20 cellular contexts compared by ENCODE assay signal in the genomic region with DNA sequence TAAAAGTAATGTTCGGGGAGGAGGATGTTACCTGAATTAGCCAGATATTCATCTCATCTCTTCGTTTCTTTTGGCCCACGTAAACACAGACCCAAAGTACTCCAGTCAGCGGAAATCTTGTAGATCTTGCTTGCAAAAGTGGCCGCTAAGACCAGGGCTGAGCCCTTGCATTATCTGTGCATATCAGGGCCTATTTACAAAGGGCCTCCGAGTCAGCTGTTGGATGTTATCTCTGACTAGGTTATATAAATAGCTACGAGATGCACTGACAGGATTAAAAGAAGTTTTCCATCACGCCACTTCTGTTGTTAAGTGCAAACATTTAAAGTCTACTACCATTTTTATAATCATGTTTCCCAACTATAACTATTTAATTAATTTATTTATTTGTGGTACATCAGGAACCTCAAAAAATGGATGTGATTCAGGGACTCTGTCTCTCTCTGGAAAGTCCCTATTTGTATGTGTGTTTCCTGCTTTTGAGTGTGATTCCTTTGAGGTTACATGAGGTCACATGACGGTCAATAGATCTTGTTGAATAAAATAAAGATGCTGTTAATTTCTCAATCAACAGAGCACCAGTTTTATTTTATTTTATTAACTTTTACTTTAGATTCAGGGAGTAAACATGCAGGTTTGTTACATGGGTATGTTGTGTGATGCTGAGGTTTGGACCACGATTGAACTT. TPM values are rescaled to one million over a fixed set of nuclear protein-coding genes. Genes with fewer than 3 reads are reported as not detected.
A peak's percentile ranks its signal among the peaks of the same experiment; 100 is the strongest.
DNase-seq lines count a peak whose midpoint lies in the region; ATAC-seq and TF ChIP-seq lines count a peak whose summit lies in the region.
"Had no signal": no experiment of that assay in that cellular context is flagged by ENCODE, and none has a peak within 500 bp of the region (broad histone marks: within the 10 kb centered on the region; RNA-seq: fewer than 3 reads in every experiment).

No MANE protein-coding gene starts in this region.

- H3K9me3 ChIP-seq in T-helper 17 cell (ENCODE audit: control insufficient read depth, low read length, poor library complexity, severe bottlenecking) (no peaks in the 10 kb centered on the region), smooth muscle cell (replicated peaks; ENCODE audit: low read depth) (no peaks in the 10 kb centered on the region), WERI-Rb-1 (ENCODE audit: severe bottlenecking) (peaks cover under 1% of the 10 kb centered on the region)
- H3K9me3 ChIP-seq in CD4-positive, alpha-beta T cell (ENCODE audit: control insufficient read depth, low read length): no peaks in the 10 kb centered on the region
- H3K9me3 ChIP-seq: MG63 had no signal

- no peaks in the 10 kb centered on the region for H3K4me1 ChIP-seq in smooth muscle cell (ENCODE audit: low read depth)

- peaks cover 9% of the 10 kb centered on the region for H3K27me3 Mint-ChIP-seq in T-helper 17 cell
- H3K27me3 Mint-ChIP-seq in CD4-positive, alpha-beta T cell: no peaks in the 10 kb centered on the region

- H2AFZ ChIP-seq in smooth muscle cell (ENCODE audit: low read depth): peak overlapping the region; percentile 68
- H2AFZ ChIP-seq: GM23338 had no signal

- no peak overlapping the region for H3K27ac Mint-ChIP-seq in T-helper 17 cell
- no peak overlapping the region for H3K27ac Mint-ChIP-seq in CD4-positive, alpha-beta T cell
- H3K27ac Mint-ChIP-seq: GM23338 had no signal

- H3K4me3 ChIP-seq in smooth muscle cell (no peak overlapping the region), WERI-Rb-1 (ENCODE audit: low read depth, low read length) (no peak overlapping the region)
- H3K4me3 ChIP-seq: GM23338, MG63 had no signal

- no peak overlapping the region for H3K9ac ChIP-seq in smooth muscle cell (ENCODE audit: low read depth)

- intact Hi-C loops in CD4-positive, alpha-beta T cell (cut with DNase I, micrococcal nuclease): no loop called here

- H3K27me3 ChIP-seq in smooth muscle cell (ENCODE audit: low read depth) (no peaks in the 10 kb centered on the region), WERI-Rb-1 (ENCODE audit: insufficient read depth, low read depth, severe bottlenecking) (peaks cover 2% of the 10 kb centered on the region)
- no peaks in the 10 kb centered on the region for H3K27me3 ChIP-seq in CD4-positive, alpha-beta T cell (ENCODE audit: control insufficient read depth, insufficient read depth, low read length)
- H3K27me3 ChIP-seq: MG63 had no signal

- ATAC-seq in T-helper 17 cell: peak; percentile 54
- ATAC-seq in GM21717 (IDR thresholded peaks at IDR 0.05; ENCODE audit: unreplicated experiment): no peak
- ATAC-seq in CD4-positive, alpha-beta T cell (ENCODE audit: poor library complexity): no peak
- ATAC-seq: GM23338 had no signal

- no peaks in the 10 kb centered on the region for H3K36me3 ChIP-seq in smooth muscle cell (ENCODE audit: low read depth)
- H3K36me3 ChIP-seq in WERI-Rb-1: no peaks in the 10 kb centered on the region
- H3K36me3 ChIP-seq: MG63 had no signal

- H3K4me3 Mint-ChIP-seq in T-helper 17 cell: no peak overlapping the region
- H3K4me3 Mint-ChIP-seq in CD4-positive, alpha-beta T cell: no peak overlapping the region
- H3K4me3 Mint-ChIP-seq: GM23338 had no signal

- no peaks in the 10 kb centered on the region for H3K4me1 Mint-ChIP-seq in T-helper 17 cell
- H3K4me1 Mint-ChIP-seq in CD4-positive, alpha-beta T cell (ENCODE audit: low read depth): peaks cover 4% of the 10 kb centered on the region
- H3K4me1 Mint-ChIP-seq: GM23338 had no signal

- H3F3A ChIP-seq in smooth muscle cell (ENCODE audit: low read depth): no peaks in the 10 kb centered on the region

- H4K20me1 ChIP-seq in smooth muscle cell (ENCODE audit: low read depth): no peaks in the 10 kb centered on the region

- H3K36me3 Mint-ChIP-seq in T-helper 17 cell (ENCODE audit: low read depth): no peaks in the 10 kb centered on the region
- H3K36me3 Mint-ChIP-seq in CD4-positive, alpha-beta T cell (ENCODE audit: low read depth): no peaks in the 10 kb centered on the region

- no peak overlapping the region for H3K4me2 ChIP-seq in smooth muscle cell
- H3K4me2 ChIP-seq: GM23338 had no signal

- H3K79me2 ChIP-seq in smooth muscle cell (ENCODE audit: low read depth): no peaks in the 10 kb centered on the region

- DNase-seq in ELR (ENCODE audit: low read depth) (peak; percentile 10), T-helper 17 cell (no peak), islet precursor cell (peak; percentile 58), smooth muscle cell (lab: John Stamatoyannopoulos, UW; ENCODE audit: unreplicated experiment) (no peak), WERI-Rb-1 (no peak)
- DNase-seq in CD4-positive, alpha-beta T cell: no peak
- DNase-seq: ACHN, C1 segment of cervical spinal cord, HCEC 1CT, IMR-90, Karpas-422, MG63, NCI-H1092, NCI-H2081 treated with DMSO at 0.1 percent for 48 hours, NCI-H510A, NCI-H774, Right ventricle myocardium superior had no signal

- CTCF ChIA-PET in CD4-positive, alpha-beta T cell (lab: Charles Lee): no interaction called here

- WGBS in smooth muscle cell (ENCODE audit: low lambda C conversion rate): 32% methylated on average over 10 of the region's 10 CpGs

- no peaks in the 10 kb centered on the region for H3K9me3 Mint-ChIP-seq in CD4-positive, alpha-beta T cell
- H3K9me3 Mint-ChIP-seq: GM23338 had no signal

- POLR2A ChIA-PET in CD4-positive, alpha-beta T cell (lab: Charles Lee): no interaction called here

- H3K27ac ChIP-seq in smooth muscle cell (ENCODE audit: low read depth) (no peak overlapping the region), WERI-Rb-1 (no peak overlapping the region)
- H3K27ac ChIP-seq in CD4-positive, alpha-beta T cell (ENCODE audit: low read depth, low read length): no peak overlapping the region
- H3K27ac ChIP-seq: HL-60 had no signal

- no peak for TF ChIP-seq CTCF in smooth muscle cell (IDR thresholded peaks at IDR 0.05; ENCODE audit: borderline replicate concordance, insufficient read depth, poor library complexity, severe bottlenecking)
- TF ChIP-seq CTCF in WERI-Rb-1 (IDR thresholded peaks at IDR 0.05; ENCODE audit: low read depth, low read length): no peak
- no peak for TF ChIP-seq CTCF in CD4-positive, alpha-beta T cell (IDR thresholded peaks at IDR 0.05)

RNA-seq across cellular contexts. Expression of gene MBOAT2, which starts 46.8 kb away (rescaled TPM):
- total RNA-seq in T-helper 17 cell: 1 to 10 TPM; 2.1 to 4.9 TPM
- total RNA-seq in smooth muscle cell: 24.1 and 49.5 TPM in 2 replicates
- 32.6 and 35.2 TPM in 2 replicates for polyA plus RNA-seq in smooth muscle cell
- total RNA-seq in CD4-positive, alpha-beta T cell: 1 to 10 TPM; 1.9 to 2.0 TPM

Comparison
In these comparisons a context has a peak if more than half of its experiments do, and no peak if none do; other contexts are left out.
1. DNase-seq: peak in ELR (single experiment) and islet precursor cell (single experiment); none in T-helper 17 cell (0 of 3), smooth muscle cell (single experiment), WERI-Rb-1 (single experiment) and CD4-positive, alpha-beta T cell (0 of 10).